Comparison of ENCODE assay signal across 7 cellular contexts in the genomic region with DNA sequence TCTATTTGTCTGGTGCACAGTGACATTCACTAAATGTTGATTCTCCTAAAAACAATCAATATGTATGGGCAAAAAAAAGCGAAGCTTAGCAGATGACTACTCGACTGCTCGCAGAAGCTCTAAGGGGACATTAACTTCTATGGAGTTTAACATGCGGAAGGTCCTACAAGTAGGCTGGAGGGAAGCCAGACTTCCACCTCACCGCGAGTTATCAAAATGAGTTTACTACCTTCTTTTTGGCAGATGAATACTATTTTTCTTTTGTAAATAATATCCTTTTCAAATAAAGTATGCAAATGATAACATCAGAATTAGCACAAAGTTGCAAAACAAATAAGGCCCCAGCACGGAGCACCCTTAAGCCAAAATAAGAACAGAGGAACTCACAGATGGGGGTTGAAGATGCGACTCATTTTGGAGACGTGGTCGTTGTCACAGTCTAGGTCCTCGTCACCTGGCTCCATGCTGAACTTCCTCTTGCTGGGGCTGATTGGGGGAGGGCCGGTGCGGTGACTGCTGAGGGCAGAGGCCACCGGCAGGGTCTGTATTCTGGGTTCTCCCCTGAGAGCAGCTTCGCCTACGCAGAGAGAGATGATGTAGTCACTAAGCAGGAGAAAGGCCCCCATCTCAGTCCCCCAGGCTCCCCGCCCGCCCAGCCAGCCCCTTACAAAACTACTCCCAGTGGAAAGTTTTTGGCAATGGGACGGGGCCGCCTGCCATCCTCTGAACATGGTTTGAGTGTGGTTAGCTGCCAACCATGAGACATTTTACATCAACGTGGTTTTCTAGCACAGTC. TPM values are rescaled to one million over a fixed set of nuclear protein-coding genes. Genes with fewer than 3 reads are reported as not detected.
A peak's percentile ranks its signal among the peaks of the same experiment; 100 is the strongest.
DNase-seq lines count a peak whose midpoint lies in the region; ATAC-seq and TF ChIP-seq lines count a peak whose summit lies in the region.

No MANE protein-coding gene starts in this region.

- peak overlapping the region; percentile 67 for H3K4me2 ChIP-seq in skeletal muscle satellite cell (ENCODE audit: low read length)

- peak overlapping the region; percentile 71 for H3K9ac ChIP-seq in skeletal muscle satellite cell (ENCODE audit: low read depth, low read length)

- CTCF ChIA-PET in RWPE1 (lab: Yijun Ruan, JAX) = interaction anchor here (0.6 to 0.7 kb wide), 3 partner anchors 45 to 155 kb away, joined by 3 to 4 read pairs (median 3); no protein-coding TSS in a partner anchor

- no peak for TF ChIP-seq CTCF in RWPE1 (conservative IDR thresholded peaks at IDR 0.05; ENCODE audit: low read depth)
- TF ChIP-seq CTCF in fibroblast of pulmonary artery (IDR thresholded peaks at IDR 0.05; ENCODE audit: low read length, missing control alignments) = no peak

- H3K36me3 ChIP-seq in skeletal muscle satellite cell (ENCODE audit: insufficient read depth, low read length) = peaks cover 25% of the 10 kb centered on the region

- peaks cover 55% of the 10 kb centered on the region for H3K4me1 ChIP-seq in skeletal muscle satellite cell (ENCODE audit: control insufficient read depth, insufficient read depth, low read length)

- POLR2A ChIA-PET in RWPE1 (lab: Yijun Ruan, JAX; ENCODE audit: low non-redundant PET) = no interaction called here

- H3K27me3 ChIP-seq in skeletal muscle satellite cell (ENCODE audit: control insufficient read depth, insufficient read depth, low read length) = no peaks in the 10 kb centered on the region

- ATAC-seq in GM18909 (IDR thresholded peaks at IDR 0.05; ENCODE audit: poor library complexity, unreplicated experiment) (peak; percentile 94), HG02798 (IDR thresholded peaks at IDR 0.05; ENCODE audit: poor library complexity, unreplicated experiment) (peak; percentile 85)

- H3K4me3 ChIP-seq in fibroblast of pulmonary artery (replicated peaks; ENCODE audit: low read depth, low read length) = no peak overlapping the region
- peak overlapping the region; percentile 49 for H3K4me3 ChIP-seq in skeletal muscle satellite cell (ENCODE audit: low read length)

- H3K9me3 ChIP-seq in skeletal muscle satellite cell (replicated peaks; ENCODE audit: low read length) = no peaks in the 10 kb centered on the region

- DNase-seq in RWPE1 (ENCODE audit: low spot score) (no peak), fibroblast of pulmonary artery (ENCODE audit: low read depth) (peak; percentile 60), NCI-H2171 treated with DMSO at 0.1 percent for 48 hours (lab: John Stamatoyannopoulos, UW) (no peak), NCI-H526 treated with DMSO at 0.1 percent for 48 hours (lab: John Stamatoyannopoulos, UW) (no peak)

- peak overlapping the region; percentile 95 for H3K27ac ChIP-seq in RWPE1

RNA-seq across cellular contexts. Expression of gene VGLL4, which starts 42.1 kb away (rescaled TPM):
- 31.9 and 32.8 TPM in 2 replicates for total RNA-seq in skeletal muscle satellite cell (2012; rRNA removed)
